ENCODE assay signal across 18 cellular contexts in the genomic region with DNA sequence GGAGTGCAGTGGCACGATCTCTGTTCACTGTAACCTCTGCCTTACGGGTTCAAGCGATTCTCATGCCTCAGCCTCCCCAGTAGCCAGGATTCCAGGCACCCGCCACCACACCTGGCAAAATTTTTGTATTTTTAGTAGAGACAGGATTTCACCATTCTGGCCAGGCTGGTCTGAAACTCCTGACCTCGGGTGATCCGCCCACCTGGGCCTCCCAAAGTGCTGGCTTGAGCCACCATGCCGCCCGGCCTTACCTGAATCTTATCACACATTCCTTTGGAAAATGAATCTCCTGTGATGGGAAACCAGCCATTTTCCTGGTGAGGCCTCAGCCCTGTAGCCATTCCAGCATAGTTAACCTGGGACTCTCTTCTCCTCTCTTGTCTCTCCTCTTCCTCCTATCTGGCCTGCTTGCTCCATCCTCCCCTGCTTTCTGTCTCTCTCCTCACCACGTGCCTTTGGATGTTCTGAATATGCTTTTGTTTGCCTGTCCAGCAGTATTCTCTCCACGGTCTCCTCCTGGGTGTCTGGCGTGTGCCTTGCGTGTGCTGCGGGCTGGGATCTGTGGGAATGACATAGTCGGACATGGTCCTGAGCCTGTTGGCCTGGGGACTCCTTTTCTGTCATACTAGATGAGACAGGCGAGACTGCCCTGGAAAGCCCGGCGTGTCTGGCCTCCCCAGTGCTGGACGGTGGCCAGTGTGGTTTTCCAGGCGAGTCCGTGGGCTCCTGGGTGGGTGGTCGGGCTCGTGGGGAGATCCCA. TPM values are rescaled to one million over a fixed set of nuclear protein-coding genes. Genes with fewer than 3 reads are reported as not detected.
DNase-seq lines count a peak whose midpoint lies in the region; ATAC-seq and TF ChIP-seq lines count a peak whose summit lies in the region.
"Had no signal": no experiment of that assay in that cellular context is flagged by ENCODE, and none has a peak within 500 bp of the region (broad histone marks: within the 10 kb centered on the region; RNA-seq: fewer than 3 reads in every experiment).

No MANE protein-coding gene starts in this region.

- no peak for TF ChIP-seq CTCF in suprapubic skin (IDR thresholded peaks at IDR 0.05)

- H3K4me1 ChIP-seq in suprapubic skin: no peaks in the 10 kb centered on the region
- H3K4me1 ChIP-seq: sigmoid colon had no signal

- no peak for DNase-seq in activated naive CD8-positive, alpha-beta T cell treated with anti-CD3 and anti-CD28 coated beads, Interleukin-2, amount 50 U/mL, for 24 hours
- no peak for DNase-seq in activated naive CD8-positive, alpha-beta T cell treated with anti-CD3 and anti-CD28 coated beads for 36 hours
- DNase-seq in activated T-helper 2 cell treated with anti-CD3 and anti-CD28 coated beads, Interferon-gamma antibody, Interleukin-2, Interleukin-4, amounts not matched to agents 10 μg/mL and 5 μg/mL and 100 μg/mL, durations not matched to agents 14 hours and 24 hours and 36 hours (ENCODE audit: low spot score): no peak
- DNase-seq in midbrain (lab: John Stamatoyannopoulos, UW) (peak; percentile 20), SHP77 (lab: John Stamatoyannopoulos, UW) (no peak), suprapubic skin (ENCODE audit: low spot score in 2 of 2) (no peak), T-helper 9 cell (no peak)
- no peak for DNase-seq in stimulated activated naive CD4-positive, alpha-beta T cell treated with Interleukin-2 at 50 U/mL for 16 hours (lab: John Stamatoyannopoulos, UW)
- DNase-seq: activated CD8-positive, alpha-beta memory T cell treated with anti-CD3 and anti-CD28 coated beads, Interleukin-2, amount 50 U/mL, for 48 hours; lower lobe of right lung; NCI-H748 treated with DMSO at 0.1 percent for 48 hours; sigmoid colon; stimulated activated CD4-positive, alpha-beta T cell treated with anti-CD3 and anti-CD28 coated beads, Interleukin-2, amount 100 ng/mL, for 24 hours; T-helper 1 cell had no signal

- intact Hi-C loops in activated T-helper 2 cell treated with anti-CD3 and anti-CD28 coated beads, Interferon-gamma antibody, Interleukin-2, Interleukin-4, amounts not matched to agents 10 μg/mL and 5 μg/mL and 100 μg/mL, durations not matched to agents 14 hours and 24 hours and 36 hours (cut with micrococcal nuclease): no loop called here

- no peaks in the 10 kb centered on the region for H3K9me3 ChIP-seq in suprapubic skin
- H3K9me3 ChIP-seq: lower lobe of right lung, neutrophil, sigmoid colon, tibial nerve had no signal

- H3K27ac Mint-ChIP-seq in activated naive CD8-positive, alpha-beta T cell treated with anti-CD3 and anti-CD28 coated beads, Interleukin-2, amount 50 U/mL, for 24 hours: peak overlapping the region; percentile 9
- H3K27ac Mint-ChIP-seq in activated naive CD8-positive, alpha-beta T cell treated with anti-CD3 and anti-CD28 coated beads for 36 hours: no peak overlapping the region
- H3K27ac Mint-ChIP-seq in activated T-helper 2 cell treated with anti-CD3 and anti-CD28 coated beads, Interferon-gamma antibody, Interleukin-2, Interleukin-4, amounts not matched to agents 10 μg/mL and 5 μg/mL and 100 μg/mL, durations not matched to agents 14 hours and 24 hours and 36 hours: peak overlapping the region; percentile 39

- H3K4me3 Mint-ChIP-seq in activated naive CD8-positive, alpha-beta T cell treated with anti-CD3 and anti-CD28 coated beads, Interleukin-2, amount 50 U/mL, for 24 hours: no peak overlapping the region
- H3K4me3 Mint-ChIP-seq in activated naive CD8-positive, alpha-beta T cell treated with anti-CD3 and anti-CD28 coated beads for 36 hours: no peak overlapping the region
- no peak overlapping the region for H3K4me3 Mint-ChIP-seq in activated T-helper 2 cell treated with anti-CD3 and anti-CD28 coated beads, Interferon-gamma antibody, Interleukin-2, Interleukin-4, amounts not matched to agents 10 μg/mL and 5 μg/mL and 100 μg/mL, durations not matched to agents 14 hours and 24 hours and 36 hours (ENCODE audit: low read depth)

- H3K27ac ChIP-seq in suprapubic skin: no peak overlapping the region
- H3K27ac ChIP-seq: lower lobe of right lung, neutrophil, sigmoid colon, tibial nerve had no signal

- no peak for TF ChIP-seq EP300 in suprapubic skin (IDR thresholded peaks at IDR 0.05)

- WGBS in suprapubic skin: 85% methylated on average over 22 of the region's 22 CpGs

- ATAC-seq in activated naive CD8-positive, alpha-beta T cell treated with anti-CD3 and anti-CD28 coated beads, Interleukin-2, amount 50 U/mL, for 24 hours: no peak
- ATAC-seq: activated CD4-positive, CD25-positive, alpha-beta regulatory T cell treated with anti-CD3 and anti-CD28 coated beads, Interleukin-2, amount 50 U/mL, for 24 hours; HCT116; lower lobe of right lung had no signal

- peaks cover 15% of the 10 kb centered on the region for H3K36me3 ChIP-seq in suprapubic skin
- H3K36me3 ChIP-seq: sigmoid colon had no signal

- peaks cover 40% of the 10 kb centered on the region for H3K4me1 Mint-ChIP-seq in activated naive CD8-positive, alpha-beta T cell treated with anti-CD3 and anti-CD28 coated beads, Interleukin-2, amount 50 U/mL, for 24 hours
- peaks cover 39% of the 10 kb centered on the region for H3K4me1 Mint-ChIP-seq in activated naive CD8-positive, alpha-beta T cell treated with anti-CD3 and anti-CD28 coated beads for 36 hours
- peaks cover 9% of the 10 kb centered on the region for H3K4me1 Mint-ChIP-seq in activated T-helper 2 cell treated with anti-CD3 and anti-CD28 coated beads, Interferon-gamma antibody, Interleukin-2, Interleukin-4, amounts not matched to agents 10 μg/mL and 5 μg/mL and 100 μg/mL, durations not matched to agents 14 hours and 24 hours and 36 hours (ENCODE audit: low read depth)

- no peaks in the 10 kb centered on the region for H3K27me3 ChIP-seq in suprapubic skin
- H3K27me3 ChIP-seq: neutrophil, sigmoid colon, tibial nerve had no signal

- TF ChIP-seq POLR2A in suprapubic skin (IDR thresholded peaks at IDR 0.05): no peak

- H3K9me3 Mint-ChIP-seq in activated naive CD8-positive, alpha-beta T cell treated with anti-CD3 and anti-CD28 coated beads, Interleukin-2, amount 50 U/mL, for 24 hours: no peaks in the 10 kb centered on the region
- H3K9me3 Mint-ChIP-seq in activated naive CD8-positive, alpha-beta T cell treated with anti-CD3 and anti-CD28 coated beads for 36 hours: no peaks in the 10 kb centered on the region
- no peaks in the 10 kb centered on the region for H3K9me3 Mint-ChIP-seq in activated T-helper 2 cell treated with anti-CD3 and anti-CD28 coated beads, Interferon-gamma antibody, Interleukin-2, Interleukin-4, amounts not matched to agents 10 μg/mL and 5 μg/mL and 100 μg/mL, durations not matched to agents 14 hours and 24 hours and 36 hours

- H3K36me3 Mint-ChIP-seq in activated naive CD8-positive, alpha-beta T cell treated with anti-CD3 and anti-CD28 coated beads, Interleukin-2, amount 50 U/mL, for 24 hours (ENCODE audit: low read depth): no peaks in the 10 kb centered on the region
- H3K36me3 Mint-ChIP-seq in activated naive CD8-positive, alpha-beta T cell treated with anti-CD3 and anti-CD28 coated beads for 36 hours: peaks cover 2% of the 10 kb centered on the region
- peaks cover 8% of the 10 kb centered on the region for H3K36me3 Mint-ChIP-seq in activated T-helper 2 cell treated with anti-CD3 and anti-CD28 coated beads, Interferon-gamma antibody, Interleukin-2, Interleukin-4, amounts not matched to agents 10 μg/mL and 5 μg/mL and 100 μg/mL, durations not matched to agents 14 hours and 24 hours and 36 hours (ENCODE audit: low read depth)

- no peak overlapping the region for H3K4me3 ChIP-seq in suprapubic skin
- H3K4me3 ChIP-seq: lower lobe of right lung, sigmoid colon, tibial nerve had no signal

- no peaks in the 10 kb centered on the region for H3K27me3 Mint-ChIP-seq in activated naive CD8-positive, alpha-beta T cell treated with anti-CD3 and anti-CD28 coated beads, Interleukin-2, amount 50 U/mL, for 24 hours
- H3K27me3 Mint-ChIP-seq in activated naive CD8-positive, alpha-beta T cell treated with anti-CD3 and anti-CD28 coated beads for 36 hours: no peaks in the 10 kb centered on the region
- no peaks in the 10 kb centered on the region for H3K27me3 Mint-ChIP-seq in activated T-helper 2 cell treated with anti-CD3 and anti-CD28 coated beads, Interferon-gamma antibody, Interleukin-2, Interleukin-4, amounts not matched to agents 10 μg/mL and 5 μg/mL and 100 μg/mL, durations not matched to agents 14 hours and 24 hours and 36 hours (ENCODE audit: low read depth)

RNA-seq across cellular contexts. Expression of a gene that starts 57.9 kb away (rescaled TPM):
- 100 to 1,000 TPM; 100 to 105 TPM for total RNA-seq in activated naive CD8-positive, alpha-beta T cell treated with anti-CD3 and anti-CD28 coated beads for 36 hours
- 102 and 110 TPM in 2 replicates for total RNA-seq in activated T-helper 2 cell treated with anti-CD3 and anti-CD28 coated beads, Interferon-gamma antibody, Interleukin-2, Interleukin-4, amounts not matched to agents 10 μg/mL and 5 μg/mL and 100 μg/mL, durations not matched to agents 14 hours and 24 hours and 36 hours
- 10 to 100 TPM; 27.7 to 40.7 (median 35.3) TPM for total RNA-seq in suprapubic skin
